26 cellular contexts compared by ENCODE assay signal in genomic region chr3:126857928-126858327, GRCh38.
"Had no signal": no experiment of that assay in that cellular context is flagged by ENCODE, and none has a peak within 500 bp of the region (broad histone marks: within the 10 kb centered on the region; RNA-seq: fewer than 3 reads in every experiment).

No MANE protein-coding gene starts in this region.

- H3K36me3 ChIP-seq: brain microvascular endothelial cell, upper lobe of left lung, vagina had no signal

- FAIRE-seq: astrocyte, small intestine, TTC549 had no signal

- H3K27ac ChIP-seq: brain microvascular endothelial cell, upper lobe of left lung, vagina, VCaP had no signal

- H3K27me3 ChIP-seq: brain microvascular endothelial cell, upper lobe of left lung, vagina had no signal

- H3K9me3 ChIP-seq: mucosa of descending colon, upper lobe of left lung, vagina had no signal

- DNase-seq: activated CD4-positive, alpha-beta memory T cell treated with anti-CD3 and anti-CD28 coated beads for 36 hours; activated CD4-positive, alpha-beta T cell treated with anti-CD3 and anti-CD28 coated beads, Interleukin-2, amount 10 ng/mL, durations not matched to agents 24 days and 14 days; activated CD4-positive, CD25-positive, alpha-beta regulatory T cell treated with anti-CD3 and anti-CD28 coated beads, Interleukin-2, amount 50 U/mL, for 72 hours; activated gamma-delta T cell treated with Interleukin-2 at 50 U/mL for 16 hours; activated naive CD4-positive, alpha-beta T cell treated with anti-CD3 and anti-CD28 coated beads, Interleukin-2, amount 50 U/mL, for 16 hours; activated T-cell treated with anti-CD3 and anti-CD28 coated beads, Interleukin-2, amount 50 U/mL, for 4 hours; amniotic stem cell; brain microvascular endothelial cell; caudate nucleus; foreskin fibroblast; kidney glomerular epithelial cell; mucosa of descending colon; small intestine; stimulated activated CD4-positive, alpha-beta T cell treated with anti-CD3 and anti-CD28 coated beads, Interleukin-4, amount 100 ng/mL, for 24 hours; stimulated activated naive CD8-positive, alpha-beta T cell treated with anti-CD3 and anti-CD28 coated beads, Interleukin-15, amount 100 ng/mL, for 72 hours; substantia nigra; T-helper 9 cell; upper lobe of left lung had no signal

- ATAC-seq: activated T-cell treated with anti-CD3 and anti-CD28 coated beads, Interleukin-2, amount 50 U/mL, for 4 hours; activated T-helper 17 cell treated with anti-CD3 and anti-CD28 coated beads, Interleukin-2, amount 50 U/mL, for 72 hours; left lobe of liver; sciatic nerve; stimulated activated naive CD8-positive, alpha-beta T cell treated with anti-CD3 and anti-CD28 coated beads, Interleukin-15, amount 100 ng/mL, for 72 hours had no signal

- H3K4me3 ChIP-seq: lung, mucosa of descending colon, upper lobe of left lung, vagina had no signal

- H3K4me1 ChIP-seq: upper lobe of left lung, vagina had no signal
